Comparison of ENCODE assay signal across 23 cellular contexts in genomic region chr11:87453531-87454089, GRCh38.
DNase-seq lines count a peak whose midpoint lies in the region; ATAC-seq and TF ChIP-seq lines count a peak whose summit lies in the region.
"Had no signal": no experiment of that assay in that cellular context is flagged by ENCODE, and none has a peak within 500 bp of the region (broad histone marks: within the 10 kb centered on the region; RNA-seq: fewer than 3 reads in every experiment).

No MANE protein-coding gene starts in this region.

- H3K4me3 Mint-ChIP-seq in mesothelial cell of epicardium, result no peak overlapping the region
- H3K4me3 Mint-ChIP-seq in activated CD4-positive, alpha-beta T cell treated with anti-CD3 and anti-CD28 coated beads, Interleukin-2, amount 10 ng/mL, durations not matched to agents 7 days and 5 days, result no peak overlapping the region
- H3K4me3 Mint-ChIP-seq: activated naive CD8-positive, alpha-beta T cell treated with anti-CD3 and anti-CD28 coated beads for 36 hours; CD14-positive monocyte; neural crest cell; stimulated activated naive B cell treated with anti-CD40 and anti-IgM and Interleukin-4, amounts not matched to agents 10 μg/mL and 1 μg/mL and 100 μg/mL, for 72 hours; T-helper 2 cell treated with Interferon-gamma antibody and Interleukin-4, amounts not matched to agents 5 μg/mL and 100 μg/mL, for 36 hours had no signal

- peak; percentile 67 for TF ChIP-seq EP300 in neural cell (conservative IDR thresholded peaks at IDR 0.05; ENCODE audit: poor library complexity, severe bottlenecking)

- H3K4me1 ChIP-seq in KMS-11 (ENCODE audit: low read depth, poor library complexity, severe bottlenecking), result peaks cover 20% of the 10 kb centered on the region
- H3K4me1 ChIP-seq: gastroesophageal sphincter had no signal

- H3K9me3 ChIP-seq in neural cell (ENCODE audit: low read length), result no peaks in the 10 kb centered on the region
- H3K9me3 ChIP-seq: gastroesophageal sphincter had no signal

- H3K4me1 Mint-ChIP-seq in mesothelial cell of epicardium, result peaks cover 24% of the 10 kb centered on the region
- H3K4me1 Mint-ChIP-seq in activated CD4-positive, alpha-beta T cell treated with anti-CD3 and anti-CD28 coated beads, Interleukin-2, amount 10 ng/mL, durations not matched to agents 7 days and 5 days, result no peaks in the 10 kb centered on the region
- H3K4me1 Mint-ChIP-seq: activated naive CD8-positive, alpha-beta T cell treated with anti-CD3 and anti-CD28 coated beads for 36 hours; CD14-positive monocyte; neural crest cell; stimulated activated naive B cell treated with anti-CD40 and anti-IgM and Interleukin-4, amounts not matched to agents 10 μg/mL and 1 μg/mL and 100 μg/mL, for 72 hours had no signal

- H3K27ac ChIP-seq in KMS-11, result peak overlapping the region; percentile 46
- no peak overlapping the region for H3K27ac ChIP-seq in neural cell (ENCODE audit: low read length)
- H3K27ac ChIP-seq: gastroesophageal sphincter had no signal

- H3K27me3 ChIP-seq in KMS-11 (ENCODE audit: insufficient read depth, low read depth) (no peaks in the 10 kb centered on the region), neural cell (ENCODE audit: insufficient read depth, low read depth, low read length) (no peaks in the 10 kb centered on the region)
- H3K27me3 ChIP-seq: gastroesophageal sphincter had no signal

- no peaks in the 10 kb centered on the region for H3K36me3 Mint-ChIP-seq in mesothelial cell of epicardium
- no peaks in the 10 kb centered on the region for H3K36me3 Mint-ChIP-seq in activated CD4-positive, alpha-beta T cell treated with anti-CD3 and anti-CD28 coated beads, Interleukin-2, amount 10 ng/mL, durations not matched to agents 7 days and 5 days (ENCODE audit: low read depth)
- H3K36me3 Mint-ChIP-seq: activated naive CD8-positive, alpha-beta T cell treated with anti-CD3 and anti-CD28 coated beads for 36 hours; CD14-positive monocyte; stimulated activated naive B cell treated with anti-CD40 and anti-IgM and Interleukin-4, amounts not matched to agents 10 μg/mL and 1 μg/mL and 100 μg/mL, for 72 hours had no signal

- DNase-seq in NCI-H1417 (lab: John Stamatoyannopoulos, UW), result peak in 2 of 3 experiments; percentile 63 to 74
- DNase-seq in NCI-H1417 treated with DMSO at 0.1 percent for 48 hours (lab: John Stamatoyannopoulos, UW), result no peak
- no peak for DNase-seq in GM13977 (ENCODE audit: low spot score)
- no peak for DNase-seq in mesothelial cell of epicardium (ENCODE audit: low spot score in 2 of 2, unreplicated experiment in 2 of 2)
- no peak for DNase-seq in activated CD4-positive, alpha-beta T cell treated with anti-CD3 and anti-CD28 coated beads, Interleukin-2, amount 10 ng/mL, durations not matched to agents 7 days and 5 days
- DNase-seq: 8988T; activated CD4-positive, alpha-beta T cell treated with anti-CD3 and anti-CD28 coated beads for 1 hour; activated naive CD8-positive, alpha-beta T cell treated with anti-CD3 and anti-CD28 coated beads for 36 hours; caudate nucleus; EL; KBM-7; NCI-H1436 treated with DMSO at 0.1 percent for 48 hours; SHP77 treated with DMSO at 0.1 percent for 48 hours; stimulated activated naive B cell treated with anti-CD40 and anti-IgM and Interleukin-4, amounts not matched to agents 10 μg/mL and 1 μg/mL and 100 μg/mL, for 72 hours had no signal

- TF ChIP-seq RAD21 in neural cell (conservative IDR thresholded peaks at IDR 0.05), result no peak

- H3F3A ChIP-seq in neural cell (ENCODE audit: insufficient read depth, low read length, poor library complexity, severe bottlenecking), result no peaks in the 10 kb centered on the region

- peak; percentile 6 for ATAC-seq in HG02588 (IDR thresholded peaks at IDR 0.05; ENCODE audit: unreplicated experiment)
- ATAC-seq: gastroesophageal sphincter, sciatic nerve had no signal

- CTCF ChIA-PET in activated CD4-positive, alpha-beta T cell treated with anti-CD3 and anti-CD28 coated beads, Interleukin-2, amount 10 ng/mL, durations not matched to agents 7 days and 5 days (lab: Charles Lee), result no interaction called here

- H3K9me3 Mint-ChIP-seq in mesothelial cell of epicardium, result no peaks in the 10 kb centered on the region
- no peaks in the 10 kb centered on the region for H3K9me3 Mint-ChIP-seq in activated CD4-positive, alpha-beta T cell treated with anti-CD3 and anti-CD28 coated beads, Interleukin-2, amount 10 ng/mL, durations not matched to agents 7 days and 5 days
- H3K9me3 Mint-ChIP-seq: neural crest cell; stimulated activated naive B cell treated with anti-CD40 and anti-IgM and Interleukin-4, amounts not matched to agents 10 μg/mL and 1 μg/mL and 100 μg/mL, for 72 hours; T-helper 2 cell treated with Interferon-gamma antibody and Interleukin-4, amounts not matched to agents 5 μg/mL and 100 μg/mL, for 36 hours had no signal

- H3K9ac ChIP-seq in KMS-11, result no peak overlapping the region; the same call in 1 of the 2 replicates
- H3K9ac ChIP-seq in neural cell (ENCODE audit: low read length), result no peak overlapping the region

- in situ Hi-C loops in GM13977 (cut with MboI; ENCODE audit: low pct_unique_long_range_greater_than_20kb, low sequenced_read_pairs, unreplicated experiment), result no loop called here

- H3K27me3 Mint-ChIP-seq in mesothelial cell of epicardium (ENCODE audit: low read depth), result peaks cover 4% of the 10 kb centered on the region
- peaks cover 7% of the 10 kb centered on the region for H3K27me3 Mint-ChIP-seq in activated CD4-positive, alpha-beta T cell treated with anti-CD3 and anti-CD28 coated beads, Interleukin-2, amount 10 ng/mL, durations not matched to agents 7 days and 5 days
- H3K27me3 Mint-ChIP-seq: activated naive CD8-positive, alpha-beta T cell treated with anti-CD3 and anti-CD28 coated beads for 36 hours had no signal

- POLR2A ChIA-PET in activated CD4-positive, alpha-beta T cell treated with anti-CD3 and anti-CD28 coated beads, Interleukin-2, amount 10 ng/mL, durations not matched to agents 7 days and 5 days (lab: Charles Lee), result interaction anchor here (0.6 kb wide), 1 partner anchor 984 kb away, joined by 3 read pairs; no protein-coding TSS in a partner anchor

- H4K20me1 ChIP-seq in KMS-11 (ENCODE audit: insufficient read depth), result no peaks in the 10 kb centered on the region
- H4K20me1 ChIP-seq in neural cell (ENCODE audit: insufficient read depth), result no peaks in the 10 kb centered on the region

- H3K36me3 ChIP-seq in KMS-11 (ENCODE audit: insufficient read depth) (no peaks in the 10 kb centered on the region), neural cell (ENCODE audit: insufficient read depth, low read length) (no peaks in the 10 kb centered on the region)
- H3K36me3 ChIP-seq: gastroesophageal sphincter had no signal

- H3K4me3 ChIP-seq in KMS-11 (IDR thresholded peaks at IDR 0.05; ENCODE audit: insufficient read depth, low read depth, low read length) (no peak overlapping the region), neural cell (ENCODE audit: low read length) (no peak overlapping the region)
- H3K4me3 ChIP-seq: gastroesophageal sphincter, lung had no signal

- no peak overlapping the region for H3K27ac Mint-ChIP-seq in mesothelial cell of epicardium
- no peak overlapping the region for H3K27ac Mint-ChIP-seq in activated CD4-positive, alpha-beta T cell treated with anti-CD3 and anti-CD28 coated beads, Interleukin-2, amount 10 ng/mL, durations not matched to agents 7 days and 5 days
- H3K27ac Mint-ChIP-seq: activated naive CD8-positive, alpha-beta T cell treated with anti-CD3 and anti-CD28 coated beads for 36 hours; CD14-positive monocyte; stimulated activated naive B cell treated with anti-CD40 and anti-IgM and Interleukin-4, amounts not matched to agents 10 μg/mL and 1 μg/mL and 100 μg/mL, for 72 hours; T-helper 2 cell treated with Interferon-gamma antibody and Interleukin-4, amounts not matched to agents 5 μg/mL and 100 μg/mL, for 36 hours had no signal

- no peaks in the 10 kb centered on the region for H3K79me2 ChIP-seq in KMS-11 (ENCODE audit: insufficient read depth, low read depth)
- no peaks in the 10 kb centered on the region for H3K79me2 ChIP-seq in neural cell (replicated peaks; ENCODE audit: insufficient read depth, low read length)

- H2AFZ ChIP-seq in KMS-11 (ENCODE audit: low read depth) (peak overlapping the region; percentile 39; the same call in 1 of the 2 replicates), neural cell (ENCODE audit: low read depth, low read length) (no peak overlapping the region)

- no peaks in the 10 kb centered on the region for H3K9me2 ChIP-seq in neural cell (ENCODE audit: insufficient read depth, low read length)

- H3K4me2 ChIP-seq in KMS-11 (peak overlapping the region; percentile 31), neural cell (ENCODE audit: low read length) (no peak overlapping the region)

- TF ChIP-seq CTCF in KMS-11 (conservative IDR thresholded peaks at IDR 0.05; ENCODE audit: low read depth, low read length) (no peak), neural cell (IDR thresholded peaks at IDR 0.05; ENCODE audit: poor library complexity, severe bottlenecking) (no peak), GM13977 (IDR thresholded peaks at IDR 0.05; ENCODE audit: extremely low read depth, insufficient read depth, missing control alignments) (no peak), mesothelial cell of epicardium (IDR thresholded peaks at IDR 0.05; ENCODE audit: unreplicated experiment) (no peak)

TF ChIP-seq in neural cell, 6 proteins besides CTCF, POLR2A, EP300 and RAD21:
- TF ChIP-seq EZH2 (IDR thresholded peaks at IDR 0.05; ENCODE audit: borderline replicate concordance, insufficient read depth, low read length, poor library complexity, severe bottlenecking) (no peak), POLR2AphosphoS5 (IDR thresholded peaks at IDR 0.05) (peak; percentile 50)

Comparison
In these comparisons a context has a peak if more than half of its experiments do, and no peak if none do; other contexts are left out.
1. DNase-seq: peak in NCI-H1417 (2 of 3); none in NCI-H1417 treated with DMSO at 0.1 percent for 48 hours (single experiment), GM13977 (single experiment), mesothelial cell of epicardium (0 of 2) and activated CD4-positive, alpha-beta T cell treated with anti-CD3 and anti-CD28 coated beads, Interleukin-2, amount 10 ng/mL, durations not matched to agents 7 days and 5 days (single experiment).